Comparison of ENCODE assay signal across 26 cellular contexts in the genomic region with DNA sequence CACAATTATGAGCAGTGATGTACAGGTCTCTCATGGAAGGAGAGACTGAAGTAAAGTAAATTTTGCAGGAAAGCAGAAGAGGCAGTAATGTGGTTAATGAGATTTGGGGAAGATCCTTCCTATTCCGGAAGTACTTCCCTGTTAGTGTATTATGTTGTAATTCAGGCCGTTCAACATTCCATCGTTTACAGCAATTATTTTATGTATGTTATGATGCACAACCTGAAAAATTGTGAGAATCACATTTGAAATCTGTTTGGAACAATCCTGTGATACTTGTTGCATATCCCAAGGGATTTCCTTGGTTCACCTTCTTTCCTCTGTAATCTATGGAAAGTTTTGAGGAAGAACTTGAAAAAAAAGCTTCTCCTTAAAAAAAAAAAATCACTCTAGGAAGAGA.
"Had no signal": no experiment of that assay in that cellular context is flagged by ENCODE, and none has a peak within 500 bp of the region (broad histone marks: within the 10 kb centered on the region; RNA-seq: fewer than 3 reads in every experiment).

No MANE protein-coding gene starts in this region.

- H3K27ac ChIP-seq: stomach, suprapubic skin, testis, thoracic aorta, thyroid gland, tibial artery, tibial nerve, transverse colon, upper lobe of left lung, upper lobe of right lung, uterus, vagina had no signal

- DNase-seq: stimulated activated CD4-positive, alpha-beta T cell treated with anti-CD3 and anti-CD28 coated beads, Interleukin-2, amount 100 ng/mL, for 48 hours; stimulated activated CD4-positive, alpha-beta T cell treated with anti-CD3 and anti-CD28 coated beads, Interleukin-4, amount 100 ng/mL, for 1 hour; stimulated activated CD4-positive, alpha-beta T cell treated with anti-CD3 and anti-CD28 coated beads, Interleukin-4, amount 100 ng/mL, for 24 hours; stimulated activated CD4-positive, alpha-beta T cell treated with anti-CD3 and anti-CD28 coated beads, Interleukin-4, amount 100 ng/mL, for 4 hours; stimulated activated CD8-positive, alpha-beta memory T cell treated with anti-CD3 and anti-CD28 coated beads, Interleukin-4, amount 100 ng/mL, for 48 hours; stimulated activated naive B cell treated with anti-CD40 and anti-IgM and Interleukin-4, amounts not matched to agents 10 μg/mL and 1 μg/mL and 100 μg/mL, for 72 hours; stimulated activated naive CD4-positive, alpha-beta T cell; stimulated activated naive CD4-positive, alpha-beta T cell treated with Interleukin-2 at 50 U/mL for 16 hours; stimulated activated naive CD8-positive, alpha-beta T cell treated with anti-CD3 and anti-CD28 coated beads, Interleukin-15, amount 100 ng/mL, for 72 hours; stimulated activated naive CD8-positive, alpha-beta T cell treated with anti-CD3 and anti-CD28 coated beads, Interleukin-15, Interleukin-2, amounts not matched to agents 100 U/mL and 50 U/mL, for 24 hours; stomach; thyroid gland; tibial artery; upper lobe of right lung; uterus had no signal

- H3K36me3 ChIP-seq: stomach, suprapubic skin, thoracic aorta, thyroid gland, tibial artery, tibial nerve, transverse colon, upper lobe of left lung, upper lobe of right lung, uterus, vagina had no signal

- H3K27ac Mint-ChIP-seq: stimulated activated effector memory CD8-positive, alpha-beta T cell treated with anti-CD3 and anti-CD28 coated beads, Interleukin-12 subunit alpha, Interleukin-12 subunit beta, amount 100 ng/mL, for 72 hours; stimulated activated memory B cell treated with anti-CD40 and anti-IgM and Interleukin-4, amounts not matched to agents 10 μg/mL and 1 μg/mL and 100 μg/mL, for 72 hours; stimulated activated naive B cell treated with anti-CD40 and anti-IgM and Interleukin-4, amounts not matched to agents 10 μg/mL and 1 μg/mL and 100 μg/mL, for 72 hours; stimulated activated naive CD8-positive, alpha-beta T cell treated with anti-CD3 and anti-CD28 coated beads, Interleukin-15, amount 100 ng/mL, for 72 hours; stimulated activated naive CD8-positive, alpha-beta T cell treated with anti-CD3 and anti-CD28 coated beads, Interleukin-15, Interleukin-2, amounts not matched to agents 100 ng/mL and 50 ng/mL, for 24 hours; type B pancreatic cell had no signal

- H3K9me3 Mint-ChIP-seq: stimulated activated memory B cell treated with anti-CD40 and anti-IgM and Interleukin-4, amounts not matched to agents 10 μg/mL and 1 μg/mL and 100 μg/mL, for 72 hours; stimulated activated naive B cell treated with anti-CD40 and anti-IgM and Interleukin-4, amounts not matched to agents 10 μg/mL and 1 μg/mL and 100 μg/mL, for 72 hours; stimulated activated naive CD8-positive, alpha-beta T cell treated with anti-CD3 and anti-CD28 coated beads, Interleukin-15, amount 100 ng/mL, for 72 hours; stimulated activated naive CD8-positive, alpha-beta T cell treated with anti-CD3 and anti-CD28 coated beads, Interleukin-15, Interleukin-2, amounts not matched to agents 100 ng/mL and 50 ng/mL, for 24 hours had no signal

- H3K4me1 ChIP-seq: stomach, suprapubic skin, testis, thyroid gland, tibial artery, tibial nerve, transverse colon, upper lobe of left lung, upper lobe of right lung, uterus, vagina had no signal

- H3K4me1 Mint-ChIP-seq: stimulated activated effector memory CD8-positive, alpha-beta T cell treated with anti-CD3 and anti-CD28 coated beads, Interleukin-12 subunit alpha, Interleukin-12 subunit beta, amount 100 ng/mL, for 72 hours; stimulated activated memory B cell treated with anti-CD40 and anti-IgM and Interleukin-4, amounts not matched to agents 10 μg/mL and 1 μg/mL and 100 μg/mL, for 72 hours; stimulated activated naive B cell treated with anti-CD40 and anti-IgM and Interleukin-4, amounts not matched to agents 10 μg/mL and 1 μg/mL and 100 μg/mL, for 72 hours; stimulated activated naive CD8-positive, alpha-beta T cell treated with anti-CD3 and anti-CD28 coated beads, Interleukin-15, amount 100 ng/mL, for 72 hours had no signal

- H3K36me3 Mint-ChIP-seq: stimulated activated effector memory CD8-positive, alpha-beta T cell treated with anti-CD3 and anti-CD28 coated beads, Interleukin-12 subunit alpha, Interleukin-12 subunit beta, amount 100 ng/mL, for 72 hours; stimulated activated memory B cell treated with anti-CD40 and anti-IgM and Interleukin-4, amounts not matched to agents 10 μg/mL and 1 μg/mL and 100 μg/mL, for 72 hours; stimulated activated naive B cell treated with anti-CD40 and anti-IgM and Interleukin-4, amounts not matched to agents 10 μg/mL and 1 μg/mL and 100 μg/mL, for 72 hours; type B pancreatic cell had no signal

- H3K27me3 ChIP-seq: stomach, suprapubic skin, testis, thyroid gland, tibial artery, tibial nerve, transverse colon, upper lobe of left lung, upper lobe of right lung, uterus, vagina had no signal

- H3K4me3 Mint-ChIP-seq: stimulated activated effector memory CD8-positive, alpha-beta T cell treated with anti-CD3 and anti-CD28 coated beads, Interleukin-12 subunit alpha, Interleukin-12 subunit beta, amount 100 ng/mL, for 72 hours; stimulated activated memory B cell treated with anti-CD40 and anti-IgM and Interleukin-4, amounts not matched to agents 10 μg/mL and 1 μg/mL and 100 μg/mL, for 72 hours; stimulated activated naive B cell treated with anti-CD40 and anti-IgM and Interleukin-4, amounts not matched to agents 10 μg/mL and 1 μg/mL and 100 μg/mL, for 72 hours; stimulated activated naive CD8-positive, alpha-beta T cell treated with anti-CD3 and anti-CD28 coated beads, Interleukin-15, amount 100 ng/mL, for 72 hours; stimulated activated naive CD8-positive, alpha-beta T cell treated with anti-CD3 and anti-CD28 coated beads, Interleukin-15, Interleukin-2, amounts not matched to agents 100 ng/mL and 50 ng/mL, for 24 hours; type B pancreatic cell had no signal

- H3K27me3 Mint-ChIP-seq: stimulated activated memory B cell treated with anti-CD40 and anti-IgM and Interleukin-4, amounts not matched to agents 10 μg/mL and 1 μg/mL and 100 μg/mL, for 72 hours; stimulated activated naive B cell treated with anti-CD40 and anti-IgM and Interleukin-4, amounts not matched to agents 10 μg/mL and 1 μg/mL and 100 μg/mL, for 72 hours; stimulated activated naive CD8-positive, alpha-beta T cell treated with anti-CD3 and anti-CD28 coated beads, Interleukin-15, amount 100 ng/mL, for 72 hours; stimulated activated naive CD8-positive, alpha-beta T cell treated with anti-CD3 and anti-CD28 coated beads, Interleukin-15, Interleukin-2, amounts not matched to agents 100 ng/mL and 50 ng/mL, for 24 hours; type B pancreatic cell had no signal

- H3K9me3 ChIP-seq: stomach, suprapubic skin, testis, thoracic aorta, thyroid gland, tibial artery, tibial nerve, transverse colon, upper lobe of left lung, upper lobe of right lung, uterus, vagina had no signal

- H3K4me3 ChIP-seq: stomach, suprapubic skin, testis, thoracic aorta, thyroid gland, tibial artery, tibial nerve, transverse colon, upper lobe of left lung, upper lobe of right lung, uterus, vagina had no signal
